Comparison of ENCODE assay signal across 13 cellular contexts in the genomic region with DNA sequence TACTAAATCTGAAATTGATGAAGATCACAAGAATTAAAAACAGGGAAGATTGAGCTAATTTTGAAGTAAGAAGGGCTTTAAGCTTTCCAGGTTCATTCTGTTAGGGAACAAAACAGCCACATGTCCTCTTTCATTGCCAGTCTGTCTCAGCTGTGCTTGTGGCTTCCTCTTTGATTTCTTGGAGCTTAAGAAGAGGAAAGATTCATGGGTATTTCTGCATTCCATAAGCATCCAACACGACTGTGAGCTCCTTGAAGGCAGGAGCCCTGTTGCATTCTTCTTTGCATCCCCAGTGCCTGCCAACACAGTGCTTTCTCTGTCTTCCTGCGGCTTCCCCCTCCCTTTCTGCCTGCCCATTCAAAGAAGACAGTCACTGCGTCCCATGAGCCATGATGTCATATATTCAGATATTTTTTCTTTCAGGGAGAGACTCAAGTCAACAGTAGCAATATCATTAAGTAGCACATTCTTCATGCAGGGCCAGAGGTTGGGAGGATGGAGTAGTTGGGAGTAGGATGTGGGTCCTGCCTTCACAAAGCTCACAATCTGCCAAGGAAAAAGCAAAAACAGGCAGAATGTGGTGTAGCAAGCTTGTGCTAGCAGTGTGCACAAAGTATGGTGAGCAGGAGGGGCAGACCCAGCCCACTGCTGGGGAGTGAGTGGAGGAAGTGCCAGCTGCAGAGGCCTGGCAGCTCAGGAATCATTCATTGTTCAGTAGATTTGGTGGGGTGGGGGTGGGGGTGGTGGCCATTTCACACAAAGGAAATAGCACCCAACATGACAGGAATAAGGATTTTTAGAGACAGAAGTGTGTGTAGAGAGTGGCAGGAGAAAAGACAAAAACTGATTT.
DNase-seq lines count a peak whose midpoint lies in the region; ATAC-seq, FAIRE-seq and TF ChIP-seq lines count a peak whose summit lies in the region.
"Had no signal": no experiment of that assay in that cellular context is flagged by ENCODE, and none has a peak within 500 bp of the region (broad histone marks: within the 10 kb centered on the region; RNA-seq: fewer than 3 reads in every experiment).

No MANE protein-coding gene starts in this region.

- H2AFZ ChIP-seq in astrocyte (ENCODE audit: low read depth, low read length): no peak overlapping the region
- H2AFZ ChIP-seq: PC-9 had no signal

- FAIRE-seq in astrocyte (lab: Jason Lieb, UNC): no peak

- no peak overlapping the region for H3K4me3 Mint-ChIP-seq in astrocyte (ENCODE audit: unreplicated experiment)
- H3K4me3 Mint-ChIP-seq: activated T-helper 1 cell treated with anti-CD3 and anti-CD28 coated beads, Interleukin-12 subunit alpha, Interleukin-12 subunit beta, Interleukin-2, Interleukin-4 antibody, amounts not matched to agents 30 ng/mL and 10 ng/mL and 1 ng/mL, durations not matched to agents 14 hours and 24 hours and 36 hours; CD4-positive, CD25-positive, alpha-beta regulatory T cell had no signal

- TF ChIP-seq EP300 in upper lobe of left lung (IDR thresholded peaks at IDR 0.05): no peak

- H3K9me3 Mint-ChIP-seq in astrocyte (ENCODE audit: unreplicated experiment): peaks cover 2% of the 10 kb centered on the region
- H3K9me3 Mint-ChIP-seq: activated T-helper 1 cell treated with anti-CD3 and anti-CD28 coated beads, Interleukin-12 subunit alpha, Interleukin-12 subunit beta, Interleukin-2, Interleukin-4 antibody, amounts not matched to agents 30 ng/mL and 10 ng/mL and 1 ng/mL, durations not matched to agents 14 hours and 24 hours and 36 hours; CD4-positive, CD25-positive, alpha-beta regulatory T cell had no signal

- intact Hi-C loops in dorsolateral prefrontal cortex (cut with DNase I): loop anchor here in 1 of 2 donors (10.0 kb wide), 1 partner anchor 162 kb away; no protein-coding TSS in a partner anchor

- H3K4me1 Mint-ChIP-seq in astrocyte (ENCODE audit: low read depth, unreplicated experiment): peaks cover 40% of the 10 kb centered on the region

- H3K4me2 ChIP-seq in BLaER1 (peak overlapping the region; percentile 65), astrocyte (ENCODE audit: low read length) (no peak overlapping the region)
- H3K4me2 ChIP-seq: PC-9 had no signal

- H3K4me3 ChIP-seq in BLaER1: no peak overlapping the region
- H3K4me3 ChIP-seq in HEK293 (ENCODE audit: low read depth, low read length): no peak overlapping the region
- H3K4me3 ChIP-seq in astrocyte (ENCODE audit: insufficient read depth, low read depth, low read length): no peak overlapping the region
- H3K4me3 ChIP-seq in muscle layer of duodenum (ENCODE audit: low read depth in 1 of 2, low read length in 2 of 2): no peak overlapping the region
- no peak overlapping the region for H3K4me3 ChIP-seq in upper lobe of left lung
- no peak overlapping the region for H3K4me3 ChIP-seq in dorsolateral prefrontal cortex
- H3K4me3 ChIP-seq: PC-9, upper lobe of right lung had no signal

- H3K36me3 Mint-ChIP-seq in astrocyte (ENCODE audit: low read depth, unreplicated experiment): peaks cover 6% of the 10 kb centered on the region
- H3K36me3 Mint-ChIP-seq: CD4-positive, CD25-positive, alpha-beta regulatory T cell had no signal

- no peak for ATAC-seq in GM18909 (IDR thresholded peaks at IDR 0.05; ENCODE audit: poor library complexity, unreplicated experiment)
- ATAC-seq in upper lobe of left lung (ENCODE audit: low FRiP score in 2 of 2): no peak
- ATAC-seq in HG02588 (IDR thresholded peaks at IDR 0.05; ENCODE audit: unreplicated experiment): no peak

- H3K27me3 ChIP-seq in BLaER1: no peaks in the 10 kb centered on the region
- no peaks in the 10 kb centered on the region for H3K27me3 ChIP-seq in astrocyte (ENCODE audit: insufficient read depth, low read length)
- no peaks in the 10 kb centered on the region for H3K27me3 ChIP-seq in muscle layer of duodenum (ENCODE audit: low read depth, low read length)
- no peaks in the 10 kb centered on the region for H3K27me3 ChIP-seq in upper lobe of left lung
- no peaks in the 10 kb centered on the region for H3K27me3 ChIP-seq in dorsolateral prefrontal cortex
- H3K27me3 ChIP-seq: upper lobe of right lung had no signal

- POLR2A ChIA-PET in HEK293 (lab: Yijun Ruan, JAX): no interaction called here

- H3K36me3 ChIP-seq in BLaER1: no peaks in the 10 kb centered on the region
- H3K36me3 ChIP-seq in HEK293 (ENCODE audit: control insufficient read depth in 2 of 2, insufficient read depth in 1 of 2, low read length in 2 of 2): no peaks in the 10 kb centered on the region
- H3K36me3 ChIP-seq in astrocyte (ENCODE audit: insufficient read depth, low read length): no peaks in the 10 kb centered on the region
- no peaks in the 10 kb centered on the region for H3K36me3 ChIP-seq in muscle layer of duodenum (ENCODE audit: control insufficient read depth in 1 of 2, insufficient read depth in 2 of 2, low read length in 2 of 2)
- H3K36me3 ChIP-seq in upper lobe of left lung: no peaks in the 10 kb centered on the region
- H3K36me3 ChIP-seq: upper lobe of right lung had no signal

- H4K20me1 ChIP-seq in BLaER1: no peaks in the 10 kb centered on the region
- peaks cover 79% of the 10 kb centered on the region for H4K20me1 ChIP-seq in astrocyte (ENCODE audit: insufficient read depth, low read length)

- H3K27ac ChIP-seq in BLaER1 (peak overlapping the region; percentile 52; the same call in 1 of the 2 replicates), HEK293 (ENCODE audit: extremely low read depth, low read depth, low read length) (no peak overlapping the region), astrocyte (ENCODE audit: low read depth, low read length) (no peak overlapping the region), muscle layer of duodenum (ENCODE audit: low read length) (peak overlapping the region; percentile 70), upper lobe of left lung (no peak overlapping the region), dorsolateral prefrontal cortex (peak overlapping the region in 17 of 59 donors; percentile 7 to 74 (median 51))
- H3K27ac ChIP-seq: PC-9, upper lobe of right lung had no signal

- CTCF ChIA-PET in HEK293 (lab: Yijun Ruan, JAX): no interaction called here

- H3K4me1 ChIP-seq in BLaER1 (peaks cover 51% of the 10 kb centered on the region), HEK293 (ENCODE audit: control insufficient read depth, insufficient read depth, low read length) (peaks cover 6% of the 10 kb centered on the region), astrocyte (ENCODE audit: insufficient read depth, low read length) (peaks cover 31% of the 10 kb centered on the region), muscle layer of duodenum (ENCODE audit: control insufficient read depth in 1 of 2, insufficient read depth in 2 of 2, low read length in 2 of 2) (peaks cover 21 to 43% of the 10 kb centered on the region in 2 donors), upper lobe of left lung (peaks cover 23 to 31% (median 27%) of the 10 kb centered on the region in 4 donors)

- H3K9me3 ChIP-seq in BLaER1: no peaks in the 10 kb centered on the region
- no peaks in the 10 kb centered on the region for H3K9me3 ChIP-seq in HEK293 (ENCODE audit: control insufficient read depth, insufficient read depth, low read depth, low read length)
- H3K9me3 ChIP-seq in astrocyte (ENCODE audit: insufficient read depth, low read depth, low read length): no peaks in the 10 kb centered on the region
- H3K9me3 ChIP-seq in muscle layer of duodenum (ENCODE audit: control insufficient read depth in 1 of 2, low read length in 2 of 2): no peaks in the 10 kb centered on the region
- no peaks in the 10 kb centered on the region for H3K9me3 ChIP-seq in upper lobe of left lung
- H3K9me3 ChIP-seq: upper lobe of right lung had no signal

- H3K9ac ChIP-seq in BLaER1 (no peak overlapping the region; the same call in 1 of the 2 replicates), astrocyte (ENCODE audit: low read length) (no peak overlapping the region)

- TF ChIP-seq POLR2A in upper lobe of left lung (IDR thresholded peaks at IDR 0.05): no peak

- DNase-seq in astrocyte (ENCODE audit: low read depth) (no peak), upper lobe of left lung (no peak), dorsolateral prefrontal cortex (no peak)
- DNase-seq: activated CD4-positive, CD25-positive, alpha-beta regulatory T cell; CD4-positive, CD25-positive, alpha-beta regulatory T cell; PC-9; upper lobe of right lung had no signal

- peak overlapping the region; percentile 3 for H3K27ac Mint-ChIP-seq in astrocyte (ENCODE audit: unreplicated experiment)
- H3K27ac Mint-ChIP-seq: activated T-helper 1 cell treated with anti-CD3 and anti-CD28 coated beads, Interleukin-12 subunit alpha, Interleukin-12 subunit beta, Interleukin-2, Interleukin-4 antibody, amounts not matched to agents 30 ng/mL and 10 ng/mL and 1 ng/mL, durations not matched to agents 14 hours and 24 hours and 36 hours had no signal

- no peaks in the 10 kb centered on the region for H3K27me3 Mint-ChIP-seq in astrocyte (ENCODE audit: low read depth, unreplicated experiment)

- peaks cover 88% of the 10 kb centered on the region for H3K79me2 ChIP-seq in astrocyte (ENCODE audit: insufficient read depth, low read length)

- WGBS in upper lobe of left lung, 2 donors: 79 to 82% methylated on average over 3 of the region's 3 CpGs

- TF ChIP-seq CTCF in HEK293 (tag by site-specific recombination; IDR thresholded peaks at IDR 0.05): no peak
- TF ChIP-seq CTCF in astrocyte (IDR thresholded peaks at IDR 0.05; ENCODE audit: insufficient read depth, low read depth, low read length): no peak
- no peak for TF ChIP-seq CTCF in upper lobe of left lung (IDR thresholded peaks at IDR 0.05)
- TF ChIP-seq CTCF in dorsolateral prefrontal cortex (IDR thresholded peaks at IDR 0.05 in 54 of 56, conservative IDR thresholded peaks at IDR 0.05 in 2 of 56; ENCODE audit: low read depth in 1 of 56, partially characterized antibody in 56 of 56): no peak

TF ChIP-seq in HEK293, 187 proteins besides CTCF, POLR2A, EP300 and RAD21 (continues in another document):
- TF ChIP-seq ZEB2 (tag by site-specific recombination; IDR thresholded peaks at IDR 0.05) (no peak), OSR2 (tag by site-specific recombination; IDR thresholded peaks at IDR 0.05) (0 out of 2 replicates have a peak, but pooled peaks have one; percentile 10)
- TF ChIP-seq, protein P1, sequence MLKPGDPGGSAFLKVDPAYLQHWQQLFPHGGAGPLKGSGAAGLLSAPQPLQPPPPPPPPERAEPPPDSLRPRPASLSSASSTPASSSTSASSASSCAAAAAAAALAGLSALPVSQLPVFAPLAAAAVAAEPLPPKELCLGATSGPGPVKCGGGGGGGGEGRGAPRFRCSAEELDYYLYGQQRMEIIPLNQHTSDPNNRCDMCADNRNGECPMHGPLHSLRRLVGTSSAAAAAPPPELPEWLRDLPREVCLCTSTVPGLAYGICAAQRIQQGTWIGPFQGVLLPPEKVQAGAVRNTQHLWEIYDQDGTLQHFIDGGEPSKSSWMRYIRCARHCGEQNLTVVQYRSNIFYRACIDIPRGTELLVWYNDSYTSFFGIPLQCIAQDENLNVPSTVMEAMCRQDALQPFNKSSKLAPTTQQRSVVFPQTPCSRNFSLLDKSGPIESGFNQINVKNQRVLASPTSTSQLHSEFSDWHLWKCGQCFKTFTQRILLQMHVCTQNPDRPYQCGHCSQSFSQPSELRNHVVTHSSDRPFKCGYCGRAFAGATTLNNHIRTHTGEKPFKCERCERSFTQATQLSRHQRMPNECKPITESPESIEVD (tag by site-specific recombination; IDR thresholded peaks at IDR 0.05): no peak

Comparison
In these comparisons a context has a peak if more than half of its experiments do, and no peak if none do; other contexts are left out.
1. H3K27ac ChIP-seq: peak in BLaER1 (single experiment) and muscle layer of duodenum (single experiment); none in HEK293 (single experiment), astrocyte (single experiment) and upper lobe of left lung (0 of 4).